In the genomic region with DNA sequence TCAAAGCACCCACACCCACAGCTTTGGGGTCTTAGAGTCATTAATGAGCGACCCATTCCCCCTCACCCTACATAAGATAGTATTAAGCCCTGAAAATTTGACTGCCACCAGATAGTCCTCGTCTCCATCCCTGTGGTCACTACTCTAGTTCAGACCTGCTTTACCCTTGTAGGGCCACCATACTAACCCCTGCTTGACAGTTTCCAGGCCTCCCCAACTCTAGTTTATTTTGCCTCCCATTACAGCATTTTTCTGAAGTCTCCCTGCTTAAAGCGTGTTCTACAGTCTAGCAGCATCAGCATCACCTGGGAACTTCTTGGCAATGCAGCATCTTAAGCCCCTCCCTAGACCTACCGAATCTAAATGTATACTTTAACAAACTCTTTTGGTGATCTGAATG, we compare ENCODE assay signal across 1 cellular context.
TF ChIP-seq lines count a peak whose summit lies in the region.

No MANE protein-coding gene starts in this region.

TF ChIP-seq in IMR-90, 13 proteins besides CTCF, POLR2A, EP300 and RAD21:
- TF ChIP-seq SMC3 (IDR thresholded peaks at IDR 0.05; ENCODE audit: low read depth, low read length) (no peak), CHD1 (IDR thresholded peaks at IDR 0.05; ENCODE audit: low read depth, low read length) (no peak), BHLHE40 (IDR thresholded peaks at IDR 0.05; ENCODE audit: low read depth, low read length) (no peak), MAZ (IDR thresholded peaks at IDR 0.05; ENCODE audit: borderline replicate concordance, low read depth, low read length) (no peak), MAFK (IDR thresholded peaks at IDR 0.05; ENCODE audit: low read depth, low read length) (no peak), RCOR1 (IDR thresholded peaks at IDR 0.05; ENCODE audit: insufficient replicate concordance, low read length) (no peak), CEBPB (IDR thresholded peaks at IDR 0.05; ENCODE audit: low read depth, low read length) (no peak), MXI1 (IDR thresholded peaks at IDR 0.05; ENCODE audit: borderline replicate concordance, low read depth, low read length) (no peak), FOS (IDR thresholded peaks at IDR 0.05; ENCODE audit: low read depth, low read length) (no peak)
- TF ChIP-seq, protein P1, sequence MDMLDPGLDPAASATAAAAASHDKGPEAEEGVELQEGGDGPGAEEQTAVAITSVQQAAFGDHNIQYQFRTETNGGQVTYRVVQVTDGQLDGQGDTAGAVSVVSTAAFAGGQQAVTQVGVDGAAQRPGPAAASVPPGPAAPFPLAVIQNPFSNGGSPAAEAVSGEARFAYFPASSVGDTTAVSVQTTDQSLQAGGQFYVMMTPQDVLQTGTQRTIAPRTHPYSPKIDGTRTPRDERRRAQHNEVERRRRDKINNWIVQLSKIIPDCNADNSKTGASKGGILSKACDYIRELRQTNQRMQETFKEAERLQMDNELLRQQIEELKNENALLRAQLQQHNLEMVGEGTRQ (IDR thresholded peaks at IDR 0.05; ENCODE audit: low read depth, low read length): no peak
- TF ChIP-seq, protein P2, sequence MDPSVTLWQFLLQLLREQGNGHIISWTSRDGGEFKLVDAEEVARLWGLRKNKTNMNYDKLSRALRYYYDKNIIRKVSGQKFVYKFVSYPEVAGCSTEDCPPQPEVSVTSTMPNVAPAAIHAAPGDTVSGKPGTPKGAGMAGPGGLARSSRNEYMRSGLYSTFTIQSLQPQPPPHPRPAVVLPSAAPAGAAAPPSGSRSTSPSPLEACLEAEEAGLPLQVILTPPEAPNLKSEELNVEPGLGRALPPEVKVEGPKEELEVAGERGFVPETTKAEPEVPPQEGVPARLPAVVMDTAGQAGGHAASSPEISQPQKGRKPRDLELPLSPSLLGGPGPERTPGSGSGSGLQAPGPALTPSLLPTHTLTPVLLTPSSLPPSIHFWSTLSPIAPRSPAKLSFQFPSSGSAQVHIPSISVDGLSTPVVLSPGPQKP (IDR thresholded peaks at IDR 0.05; ENCODE audit: borderline replicate concordance, low read depth, low read length): no peak
TF ChIP-seq in IMR-90: peak in this region for 0.
